Comparison of ENCODE assay signal across 18 cellular contexts in the genomic region with DNA sequence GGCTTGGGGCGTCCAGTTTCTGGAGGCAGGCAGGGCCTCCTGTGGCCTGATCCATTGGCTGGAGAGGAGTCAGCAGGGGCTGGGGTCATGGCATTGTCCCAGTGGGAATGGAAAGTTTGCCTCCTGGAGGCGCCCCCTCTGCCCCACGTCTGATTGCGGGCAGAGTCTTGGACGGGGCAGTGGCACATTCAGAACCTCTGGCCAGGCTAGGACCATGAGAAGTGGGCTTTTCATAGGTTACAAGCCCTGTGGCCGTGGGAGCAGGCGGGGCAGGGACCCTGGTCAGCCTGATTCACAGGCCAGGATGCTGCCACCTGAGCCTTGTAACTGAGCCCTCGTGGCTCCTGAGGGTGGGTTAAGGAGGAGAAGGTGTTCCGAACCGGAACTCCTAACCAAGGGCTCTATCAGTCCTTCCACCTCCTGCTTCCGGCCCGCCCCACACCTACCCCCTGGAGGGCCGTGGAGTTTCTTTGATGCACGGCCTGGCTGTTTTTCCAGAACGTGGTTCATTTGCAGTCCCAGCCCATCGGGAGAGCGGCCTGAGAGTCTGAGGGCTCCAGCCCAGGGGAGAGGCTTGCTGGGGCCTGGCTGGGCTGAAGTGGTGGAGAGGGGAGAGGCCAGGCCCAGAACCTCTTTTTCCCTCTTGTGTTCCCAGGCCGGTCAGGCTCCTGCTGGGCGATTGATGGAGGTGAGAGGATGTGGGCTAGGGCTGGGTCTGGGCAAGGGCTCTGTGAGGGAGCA. TPM values are rescaled to one million over a fixed set of nuclear protein-coding genes. Genes with fewer than 3 reads are reported as not detected.
A peak's percentile ranks its signal among the peaks of the same experiment; 100 is the strongest.
DNase-seq lines count a peak whose midpoint lies in the region; ATAC-seq, FAIRE-seq and TF ChIP-seq lines count a peak whose summit lies in the region.
"Had no signal": no experiment of that assay in that cellular context is flagged by ENCODE, and none has a peak within 500 bp of the region (broad histone marks: within the 10 kb centered on the region; RNA-seq: fewer than 3 reads in every experiment).

No MANE protein-coding gene starts in this region.

- H3K36me3 ChIP-seq in HCT116 (ENCODE audit: control insufficient read depth in 1 of 2, insufficient read depth in 2 of 2, low read length in 2 of 2) (no peaks in the 10 kb centered on the region), astrocyte (ENCODE audit: insufficient read depth, low read length) (no peaks in the 10 kb centered on the region), osteoblast (ENCODE audit: insufficient read depth, low read length) (no peaks in the 10 kb centered on the region)
- H3K36me3 ChIP-seq: BE2C, colonic mucosa, pancreas, Peyer's patch, spleen, upper lobe of left lung had no signal

- no peak overlapping the region for H3K4me3 Mint-ChIP-seq in activated T-cell treated with anti-CD3 and anti-CD28 coated beads, Interleukin-2, amount 50 U/mL, for 72 hours
- H3K4me3 Mint-ChIP-seq in astrocyte (ENCODE audit: unreplicated experiment): no peak overlapping the region
- H3K4me3 Mint-ChIP-seq: natural killer cell had no signal

- CTCF ChIA-PET in HCT116 (lab: Charles Lee): interaction anchor here (0.8 to 1.9 kb wide), 3 partner anchors 745 to 752 kb away, joined by 3 to 6 read pairs (median 5); no protein-coding TSS in a partner anchor

- no peak for FAIRE-seq in astrocyte (lab: Jason Lieb, UNC)
- FAIRE-seq: pancreas had no signal

- no peaks in the 10 kb centered on the region for H3K9me3 ChIP-seq in HCT116 (ENCODE audit: control insufficient read depth in 1 of 2, insufficient read depth in 1 of 2, low read depth in 1 of 2, low read length in 2 of 2)
- no peaks in the 10 kb centered on the region for H3K9me3 ChIP-seq in astrocyte (ENCODE audit: insufficient read depth, low read depth, low read length)
- no peaks in the 10 kb centered on the region for H3K9me3 ChIP-seq in osteoblast (ENCODE audit: low read depth, low read length)
- H3K9me3 ChIP-seq: BE2C, colonic mucosa, pancreas, Peyer's patch, spleen, upper lobe of left lung had no signal

- no peaks in the 10 kb centered on the region for H3K27me3 Mint-ChIP-seq in activated T-cell treated with anti-CD3 and anti-CD28 coated beads, Interleukin-2, amount 50 U/mL, for 72 hours (ENCODE audit: low read depth)
- peaks cover 3% of the 10 kb centered on the region for H3K27me3 Mint-ChIP-seq in astrocyte (ENCODE audit: low read depth, unreplicated experiment)

- intact Hi-C loops in HCT116 (cut with micrococcal nuclease): loop anchor here (1.0 to 2.0 kb wide), 4 partner anchors 645 to 769 kb away; no protein-coding TSS in a partner anchor

- H3K4me1 ChIP-seq in HCT116 (ENCODE audit: control insufficient read depth in 1 of 2, insufficient read depth in 2 of 2, low read length in 2 of 2): peaks cover 8 to 32% of the 10 kb centered on the region in 2 experiments; a peak in 3 of 4 replicates
- peaks cover 31% of the 10 kb centered on the region for H3K4me1 ChIP-seq in astrocyte (ENCODE audit: insufficient read depth, low read length)
- peaks cover 33% of the 10 kb centered on the region for H3K4me1 ChIP-seq in osteoblast (ENCODE audit: insufficient read depth, low read length)
- H3K4me1 ChIP-seq: colonic mucosa, pancreas had no signal

- no peak overlapping the region for H3K9ac ChIP-seq in HCT116 (ENCODE audit: low read length)
- H3K9ac ChIP-seq in astrocyte (ENCODE audit: low read length): no peak overlapping the region

- H3K27me3 ChIP-seq in HCT116 (ENCODE audit: insufficient read depth, low read length) (no peaks in the 10 kb centered on the region), astrocyte (ENCODE audit: insufficient read depth, low read length) (no peaks in the 10 kb centered on the region), osteoblast (ENCODE audit: insufficient read depth, low read length) (no peaks in the 10 kb centered on the region)
- H3K27me3 ChIP-seq: BE2C, colonic mucosa, pancreas, Peyer's patch, spleen, upper lobe of left lung had no signal

- H2AFZ ChIP-seq in HCT116 (ENCODE audit: low read depth, low read length, poor library complexity, severe bottlenecking): no peak overlapping the region
- no peak overlapping the region for H2AFZ ChIP-seq in astrocyte (ENCODE audit: low read depth, low read length)
- no peak overlapping the region for H2AFZ ChIP-seq in osteoblast (ENCODE audit: low read length)

- H3K27ac ChIP-seq in HCT116 (ENCODE audit: low read depth, low read length) (no peak overlapping the region), astrocyte (ENCODE audit: low read depth, low read length) (no peak overlapping the region), osteoblast (ENCODE audit: low read depth, low read length) (no peak overlapping the region)
- H3K27ac ChIP-seq: colonic mucosa, epithelial cell of prostate, pancreas, Peyer's patch, upper lobe of left lung had no signal

- H3K79me2 ChIP-seq in HCT116 (ENCODE audit: insufficient read depth, low read length): no peaks in the 10 kb centered on the region
- H3K79me2 ChIP-seq in astrocyte (ENCODE audit: insufficient read depth, low read length): no peaks in the 10 kb centered on the region
- H3K79me2 ChIP-seq in osteoblast (ENCODE audit: insufficient read depth, low read length): no peaks in the 10 kb centered on the region

- no peaks in the 10 kb centered on the region for H4K20me1 ChIP-seq in HCT116 (ENCODE audit: insufficient read depth)
- no peaks in the 10 kb centered on the region for H4K20me1 ChIP-seq in astrocyte (ENCODE audit: insufficient read depth, low read length)
- no peaks in the 10 kb centered on the region for H4K20me1 ChIP-seq in osteoblast (ENCODE audit: insufficient read depth, low read length)

- H3K4me1 Mint-ChIP-seq in activated T-cell treated with anti-CD3 and anti-CD28 coated beads, Interleukin-2, amount 50 U/mL, for 72 hours (ENCODE audit: low read depth): peaks cover 59% of the 10 kb centered on the region
- peaks cover 26% of the 10 kb centered on the region for H3K4me1 Mint-ChIP-seq in astrocyte (ENCODE audit: low read depth, unreplicated experiment)

- no peaks in the 10 kb centered on the region for H3K36me3 Mint-ChIP-seq in activated T-cell treated with anti-CD3 and anti-CD28 coated beads, Interleukin-2, amount 50 U/mL, for 72 hours (ENCODE audit: insufficient read depth in 2 of 2)
- H3K36me3 Mint-ChIP-seq in astrocyte (ENCODE audit: low read depth, unreplicated experiment): peaks cover 4% of the 10 kb centered on the region
- H3K36me3 Mint-ChIP-seq: natural killer cell had no signal

- no peak overlapping the region for H3K4me2 ChIP-seq in HCT116 (ENCODE audit: low read length)
- no peak overlapping the region for H3K4me2 ChIP-seq in astrocyte (ENCODE audit: low read length)
- H3K4me2 ChIP-seq in osteoblast (ENCODE audit: insufficient read depth, low read length): no peak overlapping the region

- no peak for TF ChIP-seq RAD21 in HCT116 (IDR thresholded peaks at IDR 0.05; ENCODE audit: low read depth)

- H3K9me3 Mint-ChIP-seq in activated T-cell treated with anti-CD3 and anti-CD28 coated beads, Interleukin-2, amount 50 U/mL, for 72 hours: no peaks in the 10 kb centered on the region
- no peaks in the 10 kb centered on the region for H3K9me3 Mint-ChIP-seq in astrocyte (ENCODE audit: unreplicated experiment)
- H3K9me3 Mint-ChIP-seq: natural killer cell had no signal

- BruUV-seq in HCT116 (replicated peaks; lab: Mats Ljungman, UMichigan): no TSS peak

- H3K4me3 ChIP-seq in HCT116 (replicated peaks in 1 of 2; ENCODE audit: low read depth in 1 of 2, low read length in 2 of 2) (no peak overlapping the region), astrocyte (ENCODE audit: insufficient read depth, low read depth, low read length) (no peak overlapping the region), osteoblast (ENCODE audit: insufficient read depth, low read length) (no peak overlapping the region)
- H3K4me3 ChIP-seq: colonic mucosa, pancreas, Peyer's patch, spleen, upper lobe of left lung had no signal

- DNase-seq in activated T-cell treated with anti-CD3 and anti-CD28 coated beads, Interleukin-2, amount 50 U/mL, for 72 hours: no peak
- DNase-seq in activated T-cell treated with anti-CD3 and anti-CD28 coated beads for 4 hours (no peak), HCT116 (ENCODE audit: low read depth, low spot score) (no peak), astrocyte (ENCODE audit: low read depth) (no peak), osteoblast (ENCODE audit: insufficient read length, low spot score, missing footprints) (peak; percentile 15), LoVo (ENCODE audit: low spot score) (no peak), NCI-H2196 (lab: John Stamatoyannopoulos, UW; ENCODE audit: unreplicated experiment) (no peak)
- DNase-seq: amniotic stem cell, NCI-H524 treated with DMSO at 0.1 percent for 48 hours had no signal

- ATAC-seq in activated T-cell treated with anti-CD3 and anti-CD28 coated beads, Interleukin-2, amount 50 U/mL, for 72 hours (replicated peaks in 1 of 2): no peak
- peak; percentile 39 for ATAC-seq in HCT116
- no peak for ATAC-seq in GM19397 (IDR thresholded peaks at IDR 0.05; ENCODE audit: unreplicated experiment)

- RAD21 ChIA-PET in HCT116 (lab: Charles Lee; ENCODE audit: low non-redundant PET in 1 of 2, low total read pairs in 2 of 2, uncharacterized antibody in 2 of 2, unreplicated experiment in 2 of 2): no interaction called here

- H3K27ac Mint-ChIP-seq in activated T-cell treated with anti-CD3 and anti-CD28 coated beads, Interleukin-2, amount 50 U/mL, for 72 hours: peak overlapping the region; percentile 12
- peak overlapping the region; percentile 69 for H3K27ac Mint-ChIP-seq in astrocyte (ENCODE audit: unreplicated experiment)

- no peaks in the 10 kb centered on the region for H3K9me2 ChIP-seq in HCT116 (ENCODE audit: insufficient read depth)

- POLR2A ChIA-PET in HCT116 (lab: Charles Lee): no interaction called here

- TF ChIP-seq POLR2A in HCT116 (IDR thresholded peaks at IDR 0.05; ENCODE audit: borderline replicate concordance, extremely low read depth, insufficient read depth, insufficient read length): no peak

- no peak for TF ChIP-seq CTCF in HCT116 (IDR thresholded peaks at IDR 0.05 in 2 of 3, conservative IDR thresholded peaks at IDR 0.05 in 1 of 3; ENCODE audit: borderline replicate concordance in 1 of 3, insufficient read depth in 1 of 3, low read depth in 2 of 3, low read length in 2 of 3)
- no peak for TF ChIP-seq CTCF in astrocyte (IDR thresholded peaks at IDR 0.05; ENCODE audit: insufficient read depth, low read depth, low read length)
- no peak for TF ChIP-seq CTCF in osteoblast (IDR thresholded peaks at IDR 0.05; ENCODE audit: extremely low read depth, low read depth, low read length)

TF ChIP-seq in HCT116, 20 proteins besides CTCF, POLR2A, EP300 and RAD21 (continues in another document):
- no peak for TF ChIP-seq ZNF274 (IDR thresholded peaks at IDR 0.05; ENCODE audit: low read depth, low read length)
- no peak for TF ChIP-seq JUND (IDR thresholded peaks at IDR 0.05)
- TF ChIP-seq ZFX (IDR thresholded peaks at IDR 0.05): no peak

RNA-seq across cellular contexts. Expression of gene PLB1, which starts 43.9 kb away (rescaled TPM):
- total RNA-seq in activated T-cell treated with anti-CD3 and anti-CD28 coated beads, Interleukin-2, amount 50 U/mL, for 72 hours: 1 to 10 TPM in 1 of 2 donors, under 1 TPM in 1; 0.72 to 1.9 TPM
- total RNA-seq in HCT116 (2021; ENCODE audit: unreplicated experiment): 0.49 TPM
- polyA plus RNA-seq in HCT116 (2012): 0.27 and 0.33 TPM in 2 replicates
- total RNA-seq in astrocyte: 0.98 and 1.9 TPM in 2 replicates
- total RNA-seq in osteoblast: 0.36 and 0.88 TPM in 2 replicates

RNA-seq across cellular contexts. Expression of gene FOSL2, which starts 59.3 kb away (rescaled TPM):
- total RNA-seq in activated T-cell treated with anti-CD3 and anti-CD28 coated beads, Interleukin-2, amount 50 U/mL, for 72 hours: 100 to 1,000 TPM; 176 to 248 TPM
- total RNA-seq in HCT116 (2021; ENCODE audit: unreplicated experiment) (44.8 TPM), astrocyte (156 and 158 TPM in 2 replicates), osteoblast (64.5 and 86.9 TPM in 2 replicates)
- polyA plus RNA-seq in HCT116 (2012): 21.9 and 28.4 TPM in 2 replicates
